1 cellular context compared by ENCODE assay signal in the genomic region with DNA sequence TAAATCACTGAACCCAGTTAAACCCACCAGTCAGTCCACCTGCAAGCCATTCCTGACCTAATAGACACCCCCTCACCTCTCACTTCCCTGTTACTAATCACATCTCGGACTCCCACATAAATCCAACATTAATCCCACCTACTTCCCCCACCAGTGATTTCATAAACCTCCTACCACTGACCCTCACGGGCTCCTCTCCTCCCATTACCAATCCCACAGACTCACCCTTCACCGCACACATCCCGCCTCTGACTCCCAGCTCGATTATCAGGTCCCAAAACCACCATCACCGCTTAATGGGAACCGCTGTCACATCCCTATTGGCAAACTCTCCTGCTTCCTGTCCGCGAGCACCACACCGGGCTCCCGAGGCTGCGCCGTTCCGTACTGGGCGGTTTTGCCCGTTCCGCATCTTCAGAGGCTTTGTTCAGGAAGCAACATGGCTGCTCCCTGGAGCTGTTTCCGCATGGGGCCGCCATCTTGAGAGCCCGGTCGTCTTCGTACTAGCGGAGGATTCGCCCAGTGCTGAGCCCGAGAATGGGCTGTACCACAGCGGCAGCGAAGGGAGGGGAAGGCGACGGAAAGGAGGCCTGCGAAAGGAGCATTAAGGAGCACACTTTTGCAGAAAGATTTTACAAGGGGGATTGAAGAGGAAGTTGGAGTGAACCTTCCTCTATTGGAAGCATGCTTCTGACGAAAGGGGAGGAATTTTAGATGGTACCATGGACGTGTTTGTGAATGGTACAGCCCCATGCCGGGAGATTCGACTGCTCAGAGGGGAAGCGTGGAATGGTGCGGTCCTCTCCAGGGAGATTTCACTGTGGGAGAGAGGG.
A peak's percentile ranks its signal among the peaks of the same experiment; 100 is the strongest.
TF ChIP-seq lines count a peak whose summit lies in the region.

Gene ZNF300 (minus strand): TSS at position 502 of the 833 bp plus-strand sequence. CDS start 1,825 bp downstream, outside the sequence.

TF ChIP-seq in HepG2, 621 proteins besides CTCF, POLR2A, EP300 and RAD21 (continued from another document and continues in another):
- TF ChIP-seq, protein P1, sequence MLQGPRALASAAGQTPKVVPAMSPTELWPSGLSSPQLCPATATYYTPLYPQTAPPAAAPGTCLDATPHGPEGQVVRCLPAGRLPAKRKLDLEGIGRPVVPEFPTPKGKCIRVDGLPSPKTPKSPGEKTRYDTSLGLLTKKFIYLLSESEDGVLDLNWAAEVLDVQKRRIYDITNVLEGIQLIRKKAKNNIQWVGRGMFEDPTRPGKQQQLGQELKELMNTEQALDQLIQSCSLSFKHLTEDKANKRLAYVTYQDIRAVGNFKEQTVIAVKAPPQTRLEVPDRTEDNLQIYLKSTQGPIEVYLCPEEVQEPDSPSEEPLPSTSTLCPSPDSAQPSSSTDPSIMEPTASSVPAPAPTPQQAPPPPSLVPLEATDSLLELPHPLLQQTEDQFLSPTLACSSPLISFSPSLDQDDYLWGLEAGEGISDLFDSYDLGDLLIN (CRISPR knock-in tag; IDR thresholded peaks at IDR 0.05; ENCODE audit: borderline replicate concordance), result no peak; the same call in 1 of the 2 replicates
- TF ChIP-seq U2AF2 (IDR thresholded peaks at IDR 0.05; ENCODE audit: low read depth, low read length) (no peak), RBFOX2 (IDR thresholded peaks at IDR 0.05; ENCODE audit: low read depth, low read length) (0 out of 2 replicates have a peak, but pooled peaks have one; percentile 30), ZNF792 (CRISPR knock-in tag; IDR thresholded peaks at IDR 0.05) (no peak), SP5 (CRISPR knock-in tag; IDR thresholded peaks at IDR 0.05; ENCODE audit: borderline replicate concordance, low read depth) (no peak), PRPF4 (IDR thresholded peaks at IDR 0.05; ENCODE audit: low read depth, low read length, poor library complexity, severe bottlenecking) (peak; percentile 24), NR1H2 (CRISPR knock-in tag; IDR thresholded peaks at IDR 0.05; ENCODE audit: borderline replicate concordance, low read depth) (no peak), ZNF318 (CRISPR knock-in tag; IDR thresholded peaks at IDR 0.05) (no peak), ZNF235 (CRISPR knock-in tag; IDR thresholded peaks at IDR 0.05; ENCODE audit: borderline replicate concordance) (no peak), ZNF501 (CRISPR knock-in tag; IDR thresholded peaks at IDR 0.05) (peak; percentile 76), PHB2 (IDR thresholded peaks at IDR 0.05; ENCODE audit: partially characterized antibody) (no peak), EHMT2 (IDR thresholded peaks at IDR 0.05; ENCODE audit: borderline replicate concordance, low read depth, low read length) (peak; percentile 97), NFYB (CRISPR knock-in tag; IDR thresholded peaks at IDR 0.05) (peak; percentile 72), ZEB1 (IDR thresholded peaks at IDR 0.05; ENCODE audit: insufficient replicate concordance, low read depth) (no peak), MXD4 (CRISPR knock-in tag; IDR thresholded peaks at IDR 0.05) (peak; percentile 75; the same call in 1 of the 2 replicates), WIZ (CRISPR knock-in tag; IDR thresholded peaks at IDR 0.05) (peak; percentile 84; the same call in 1 of the 2 replicates), ZNF230 (CRISPR knock-in tag; IDR thresholded peaks at IDR 0.05) (peak; percentile 86; the same call in 1 of the 2 replicates), YY1 (IDR thresholded peaks at IDR 0.05; ENCODE audit: insufficient read depth, insufficient replicate concordance, low read depth, low read length) (peak; percentile 100), SPEN (CRISPR knock-in tag; IDR thresholded peaks at IDR 0.05; ENCODE audit: low read depth) (peak; percentile 59; the same call in 1 of the 2 replicates), ZNF790 (CRISPR knock-in tag; IDR thresholded peaks at IDR 0.05; ENCODE audit: borderline replicate concordance) (no peak), CC2D1A (CRISPR knock-in tag; IDR thresholded peaks at IDR 0.05) (no peak), CENPBD1 (CRISPR knock-in tag; IDR thresholded peaks at IDR 0.05; ENCODE audit: borderline replicate concordance, low read depth) (no peak), ZNF773 (CRISPR knock-in tag; IDR thresholded peaks at IDR 0.05; ENCODE audit: borderline replicate concordance) (no peak), FOSL2 (CRISPR knock-in tag; IDR thresholded peaks at IDR 0.05) (no peak), ZFAT (CRISPR knock-in tag; conservative IDR thresholded peaks at IDR 0.05) (no peak), SMARCE1 (IDR thresholded peaks at IDR 0.05; ENCODE audit: borderline replicate concordance) (no peak), ZNF468 (CRISPR knock-in tag; IDR thresholded peaks at IDR 0.05) (no peak), XRCC5 (optimal IDR thresholded peaks at IDR 0.05; ENCODE audit: low read length) (peak; percentile 78), ATAD3A (CRISPR knock-in tag; IDR thresholded peaks at IDR 0.05) (no peak), CHD4 (IDR thresholded peaks at IDR 0.05; ENCODE audit: borderline replicate concordance, low read length) (no peak), ZBTB7A (CRISPR knock-in tag; IDR thresholded peaks at IDR 0.05) (no peak), THYN1 (CRISPR knock-in tag; IDR thresholded peaks at IDR 0.05; ENCODE audit: borderline replicate concordance, low read depth) (no peak), ZNF180 (CRISPR knock-in tag; IDR thresholded peaks at IDR 0.05; ENCODE audit: borderline replicate concordance, low read depth) (no peak), ZNF709 (CRISPR knock-in tag; IDR thresholded peaks at IDR 0.05) (no peak), SSRP1 (CRISPR knock-in tag; IDR thresholded peaks at IDR 0.05) (no peak), KDM2A (CRISPR knock-in tag; IDR thresholded peaks at IDR 0.05; ENCODE audit: borderline replicate concordance, low read depth) (peak; percentile 73)
- TF ChIP-seq, protein P2, sequence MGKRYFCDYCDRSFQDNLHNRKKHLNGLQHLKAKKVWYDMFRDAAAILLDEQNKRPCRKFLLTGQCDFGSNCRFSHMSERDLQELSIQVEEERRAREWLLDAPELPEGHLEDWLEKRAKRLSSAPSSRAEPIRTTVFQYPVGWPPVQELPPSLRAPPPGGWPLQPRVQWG (CRISPR knock-in tag; IDR thresholded peaks at IDR 0.05; ENCODE audit: borderline replicate concordance, low read depth), result no peak
- TF ChIP-seq, protein P3, sequence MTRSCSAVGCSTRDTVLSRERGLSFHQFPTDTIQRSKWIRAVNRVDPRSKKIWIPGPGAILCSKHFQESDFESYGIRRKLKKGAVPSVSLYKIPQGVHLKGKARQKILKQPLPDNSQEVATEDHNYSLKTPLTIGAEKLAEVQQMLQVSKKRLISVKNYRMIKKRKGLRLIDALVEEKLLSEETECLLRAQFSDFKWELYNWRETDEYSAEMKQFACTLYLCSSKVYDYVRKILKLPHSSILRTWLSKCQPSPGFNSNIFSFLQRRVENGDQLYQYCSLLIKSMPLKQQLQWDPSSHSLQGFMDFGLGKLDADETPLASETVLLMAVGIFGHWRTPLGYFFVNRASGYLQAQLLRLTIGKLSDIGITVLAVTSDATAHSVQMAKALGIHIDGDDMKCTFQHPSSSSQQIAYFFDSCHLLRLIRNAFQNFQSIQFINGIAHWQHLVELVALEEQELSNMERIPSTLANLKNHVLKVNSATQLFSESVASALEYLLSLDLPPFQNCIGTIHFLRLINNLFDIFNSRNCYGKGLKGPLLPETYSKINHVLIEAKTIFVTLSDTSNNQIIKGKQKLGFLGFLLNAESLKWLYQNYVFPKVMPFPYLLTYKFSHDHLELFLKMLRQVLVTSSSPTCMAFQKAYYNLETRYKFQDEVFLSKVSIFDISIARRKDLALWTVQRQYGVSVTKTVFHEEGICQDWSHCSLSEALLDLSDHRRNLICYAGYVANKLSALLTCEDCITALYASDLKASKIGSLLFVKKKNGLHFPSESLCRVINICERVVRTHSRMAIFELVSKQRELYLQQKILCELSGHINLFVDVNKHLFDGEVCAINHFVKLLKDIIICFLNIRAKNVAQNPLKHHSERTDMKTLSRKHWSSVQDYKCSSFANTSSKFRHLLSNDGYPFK (CRISPR knock-in tag; IDR thresholded peaks at IDR 0.05; ENCODE audit: borderline replicate concordance), result peak; percentile 66; the same call in 1 of the 2 replicates
- TF ChIP-seq, protein P4, sequence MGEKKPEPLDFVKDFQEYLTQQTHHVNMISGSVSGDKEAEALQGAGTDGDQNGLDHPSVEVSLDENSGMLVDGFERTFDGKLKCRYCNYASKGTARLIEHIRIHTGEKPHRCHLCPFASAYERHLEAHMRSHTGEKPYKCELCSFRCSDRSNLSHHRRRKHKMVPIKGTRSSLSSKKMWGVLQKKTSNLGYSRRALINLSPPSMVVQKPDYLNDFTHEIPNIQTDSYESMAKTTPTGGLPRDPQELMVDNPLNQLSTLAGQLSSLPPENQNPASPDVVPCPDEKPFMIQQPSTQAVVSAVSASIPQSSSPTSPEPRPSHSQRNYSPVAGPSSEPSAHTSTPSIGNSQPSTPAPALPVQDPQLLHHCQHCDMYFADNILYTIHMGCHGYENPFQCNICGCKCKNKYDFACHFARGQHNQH (CRISPR knock-in tag; IDR thresholded peaks at IDR 0.05), result peak; percentile 30; the same call in 1 of the 2 replicates
- TF ChIP-seq, protein P5, sequence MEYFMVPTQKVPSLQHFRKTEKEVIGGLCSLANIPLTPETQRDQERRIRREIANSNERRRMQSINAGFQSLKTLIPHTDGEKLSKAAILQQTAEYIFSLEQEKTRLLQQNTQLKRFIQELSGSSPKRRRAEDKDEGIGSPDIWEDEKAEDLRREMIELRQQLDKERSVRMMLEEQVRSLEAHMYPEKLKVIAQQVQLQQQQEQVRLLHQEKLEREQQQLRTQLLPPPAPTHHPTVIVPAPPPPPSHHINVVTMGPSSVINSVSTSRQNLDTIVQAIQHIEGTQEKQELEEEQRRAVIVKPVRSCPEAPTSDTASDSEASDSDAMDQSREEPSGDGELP (IDR thresholded peaks at IDR 0.05; ENCODE audit: borderline replicate concordance, low read depth), result no peak
- TF ChIP-seq, protein P6, sequence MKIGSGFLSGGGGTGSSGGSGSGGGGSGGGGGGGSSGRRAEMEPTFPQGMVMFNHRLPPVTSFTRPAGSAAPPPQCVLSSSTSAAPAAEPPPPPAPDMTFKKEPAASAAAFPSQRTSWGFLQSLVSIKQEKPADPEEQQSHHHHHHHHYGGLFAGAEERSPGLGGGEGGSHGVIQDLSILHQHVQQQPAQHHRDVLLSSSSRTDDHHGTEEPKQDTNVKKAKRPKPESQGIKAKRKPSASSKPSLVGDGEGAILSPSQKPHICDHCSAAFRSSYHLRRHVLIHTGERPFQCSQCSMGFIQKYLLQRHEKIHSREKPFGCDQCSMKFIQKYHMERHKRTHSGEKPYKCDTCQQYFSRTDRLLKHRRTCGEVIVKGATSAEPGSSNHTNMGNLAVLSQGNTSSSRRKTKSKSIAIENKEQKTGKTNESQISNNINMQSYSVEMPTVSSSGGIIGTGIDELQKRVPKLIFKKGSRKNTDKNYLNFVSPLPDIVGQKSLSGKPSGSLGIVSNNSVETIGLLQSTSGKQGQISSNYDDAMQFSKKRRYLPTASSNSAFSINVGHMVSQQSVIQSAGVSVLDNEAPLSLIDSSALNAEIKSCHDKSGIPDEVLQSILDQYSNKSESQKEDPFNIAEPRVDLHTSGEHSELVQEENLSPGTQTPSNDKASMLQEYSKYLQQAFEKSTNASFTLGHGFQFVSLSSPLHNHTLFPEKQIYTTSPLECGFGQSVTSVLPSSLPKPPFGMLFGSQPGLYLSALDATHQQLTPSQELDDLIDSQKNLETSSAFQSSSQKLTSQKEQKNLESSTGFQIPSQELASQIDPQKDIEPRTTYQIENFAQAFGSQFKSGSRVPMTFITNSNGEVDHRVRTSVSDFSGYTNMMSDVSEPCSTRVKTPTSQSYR (CRISPR knock-in tag; IDR thresholded peaks at IDR 0.05; ENCODE audit: borderline replicate concordance), result peak; percentile 30; the same call in 1 of the 2 replicates
